Comparison of ENCODE assay signal across 21 cellular contexts in genomic region chr7:34137176-34137575, GRCh38.
DNase-seq lines count a peak whose midpoint lies in the region; ATAC-seq and TF ChIP-seq lines count a peak whose summit lies in the region.
"Had no signal": no experiment of that assay in that cellular context is flagged by ENCODE, and none has a peak within 500 bp of the region (broad histone marks: within the 10 kb centered on the region; RNA-seq: fewer than 3 reads in every experiment).

No MANE protein-coding gene starts in this region.

- intact Hi-C loops in esophagus muscularis mucosa (cut with DNase I) = no loop called here

- H3K4me3 ChIP-seq in SK-N-SH (ENCODE audit: low read depth in 2 of 2, low read length in 1 of 2) (no peak overlapping the region), esophagus muscularis mucosa (no peak overlapping the region)
- H3K4me3 ChIP-seq: BLaER1 treated with 17β-estradiol and CSF1 and Interleukin-3, amounts not matched to agents 10 nM and 100 nM; GM23248 had no signal

- no peaks in the 10 kb centered on the region for H3K79me2 ChIP-seq in SK-N-SH (ENCODE audit: insufficient read depth)

- no peak overlapping the region for H3K27ac ChIP-seq in SK-N-SH (ENCODE audit: low read depth in 2 of 2, low read length in 1 of 2)
- no peak overlapping the region for H3K27ac ChIP-seq in esophagus muscularis mucosa (replicated peaks in 1 of 4)
- H3K27ac ChIP-seq in temporal lobe (ENCODE audit: low read depth, low read length) = peak overlapping the region; percentile 50
- H3K27ac ChIP-seq: 22Rv1; BLaER1 treated with 17β-estradiol and CSF1 and Interleukin-3, amounts not matched to agents 10 nM and 100 nM; GM23248 had no signal

- no peaks in the 10 kb centered on the region for H4K20me1 ChIP-seq in SK-N-SH (ENCODE audit: insufficient read depth)
- H4K20me1 ChIP-seq: BLaER1 treated with 17β-estradiol and CSF1 and Interleukin-3, amounts not matched to agents 10 nM and 100 nM had no signal

- H3K4me2 ChIP-seq in SK-N-SH = peak overlapping the region; percentile 8; the same call in 1 of the 2 replicates
- H3K4me2 ChIP-seq: BLaER1 treated with 17β-estradiol and CSF1 and Interleukin-3, amounts not matched to agents 10 nM and 100 nM had no signal

- no peak for TF ChIP-seq POLR2A in esophagus muscularis mucosa (IDR thresholded peaks at IDR 0.05; ENCODE audit: low read depth)

- WGBS in SK-N-SH (ENCODE audit: low lambda C conversion rate) = 47% methylated on average over 4 of the region's 4 CpGs
- 68% methylated on average over 4 of the region's 4 CpGs for WGBS in esophagus muscularis mucosa

- no peaks in the 10 kb centered on the region for H3K9me2 ChIP-seq in SK-N-SH

- POLR2A ChIA-PET in SK-N-SH (lab: Yijun Ruan, JAX) = no interaction called here

- CTCF ChIA-PET in SK-N-SH (lab: Yijun Ruan, JAX) = interaction anchor here (1.2 to 1.7 kb wide), 2 partner anchors 14 to 29 kb away, joined by 4 read pairs; no protein-coding TSS in a partner anchor

- TF ChIP-seq CTCF in SK-N-SH (IDR thresholded peaks at IDR 0.05) (no peak), esophagus muscularis mucosa (IDR thresholded peaks at IDR 0.05) (no peak)

- DNase-seq in SK-N-SH (no peak), LHCN-M2 (ENCODE audit: low read depth) (peak; percentile 31), esophagus muscularis mucosa (ENCODE audit: extremely low spot score) (peak; percentile 42), DMS53 (lab: John Stamatoyannopoulos, UW) (no peak), amniotic stem cell (lab: John Stamatoyannopoulos, UW) (no peak)
- DNase-seq: ACHN; AML-193; BE2C; CD4-positive, alpha-beta T cell; CD8-positive, alpha-beta memory T cell; DMS 273 treated with DMSO at 0.1 percent for 48 hours; DMS79 treated with DMSO at 0.1 percent for 48 hours; GF-D8; GM23248; H7; HCEC 1CT had no signal

- H3K36me3 ChIP-seq in SK-N-SH (replicated peaks in 1 of 2; ENCODE audit: control insufficient read depth in 1 of 2, insufficient read depth in 2 of 2, low read length in 1 of 2) (no peaks in the 10 kb centered on the region), esophagus muscularis mucosa (no peaks in the 10 kb centered on the region)
- H3K36me3 ChIP-seq: BE2C; BLaER1 treated with 17β-estradiol and CSF1 and Interleukin-3, amounts not matched to agents 10 nM and 100 nM had no signal

- H3K9ac ChIP-seq in SK-N-SH = no peak overlapping the region
- H3K9ac ChIP-seq: BLaER1 treated with 17β-estradiol and CSF1 and Interleukin-3, amounts not matched to agents 10 nM and 100 nM; GM23248 had no signal

- H3K9me3 ChIP-seq in SK-N-SH (no peaks in the 10 kb centered on the region), esophagus muscularis mucosa (no peaks in the 10 kb centered on the region)
- H3K9me3 ChIP-seq: BE2C; BLaER1 treated with 17β-estradiol and CSF1 and Interleukin-3, amounts not matched to agents 10 nM and 100 nM had no signal

- H3K4me1 ChIP-seq in SK-N-SH (ENCODE audit: control insufficient read depth in 1 of 2, insufficient read depth in 2 of 2, low read depth in 1 of 2, low read length in 1 of 2) (peaks cover 2 to 29% of the 10 kb centered on the region in 2 experiments; a peak in 3 of 4 replicates), esophagus muscularis mucosa (peaks cover 0 to 33% (median 2%) of the 10 kb centered on the region in 4 donors)
- H3K4me1 ChIP-seq: BE2C; BLaER1 treated with 17β-estradiol and CSF1 and Interleukin-3, amounts not matched to agents 10 nM and 100 nM had no signal

- no peaks in the 10 kb centered on the region for H3K27me3 ChIP-seq in SK-N-SH (ENCODE audit: insufficient read depth)
- no peaks in the 10 kb centered on the region for H3K27me3 ChIP-seq in esophagus muscularis mucosa
- H3K27me3 ChIP-seq: BE2C; BLaER1 treated with 17β-estradiol and CSF1 and Interleukin-3, amounts not matched to agents 10 nM and 100 nM had no signal

- no peak for TF ChIP-seq RAD21 in SK-N-SH (IDR thresholded peaks at IDR 0.05; ENCODE audit: low read length)

- TF ChIP-seq EP300 in SK-N-SH (IDR thresholded peaks at IDR 0.05; ENCODE audit: borderline replicate concordance in 1 of 2, low read depth in 1 of 2, low read length in 1 of 2) = no peak
- no peak for TF ChIP-seq EP300 in esophagus muscularis mucosa (IDR thresholded peaks at IDR 0.05)

- ATAC-seq in SK-N-SH treated with all-trans-retinoic acid at 6 μM for 48 hours (no peak), esophagus mucosa (no peak)

- H3F3A ChIP-seq in SK-N-SH (replicated peaks; ENCODE audit: insufficient read depth) = peaks cover 13% of the 10 kb centered on the region

- no peak overlapping the region for H2AFZ ChIP-seq in SK-N-SH (ENCODE audit: low read depth)
- H2AFZ ChIP-seq: GM23248 had no signal

TF ChIP-seq in SK-N-SH, 30 proteins besides CTCF, POLR2A, EP300 and RAD21:
- TF ChIP-seq POLR2AphosphoS5 (IDR thresholded peaks at IDR 0.05; ENCODE audit: low read depth, low read length) (no peak), TAF1 (IDR thresholded peaks at IDR 0.05; ENCODE audit: borderline replicate concordance, low read depth, low read length) (no peak), EZH2phosphoT487 (IDR thresholded peaks at IDR 0.05; ENCODE audit: borderline replicate concordance, low read depth) (no peak), RCOR1 (IDR thresholded peaks at IDR 0.05; ENCODE audit: low read length) (no peak)

TF ChIP-seq in SK-N-SH treated with all-trans-retinoic acid at 6 μM for 48 hours, 23 proteins besides CTCF, POLR2A, EP300 and RAD21:
- no peak for TF ChIP-seq ZC3H10 (CRISPR knock-in tag; IDR thresholded peaks at IDR 0.05)
- no peak for TF ChIP-seq RARB (CRISPR knock-in tag; IDR thresholded peaks at IDR 0.05)
- no peak for TF ChIP-seq BACH2 (CRISPR knock-in tag; IDR thresholded peaks at IDR 0.05; ENCODE audit: borderline replicate concordance)

Comparison
In these comparisons a context has a peak if more than half of its experiments do, and no peak if none do; other contexts are left out.
1. DNase-seq: peak in LHCN-M2 (single experiment) and esophagus muscularis mucosa (single experiment); none in SK-N-SH (single experiment), DMS53 (single experiment) and amniotic stem cell (single experiment).